15 cellular contexts compared by ENCODE assay signal in the genomic region with DNA sequence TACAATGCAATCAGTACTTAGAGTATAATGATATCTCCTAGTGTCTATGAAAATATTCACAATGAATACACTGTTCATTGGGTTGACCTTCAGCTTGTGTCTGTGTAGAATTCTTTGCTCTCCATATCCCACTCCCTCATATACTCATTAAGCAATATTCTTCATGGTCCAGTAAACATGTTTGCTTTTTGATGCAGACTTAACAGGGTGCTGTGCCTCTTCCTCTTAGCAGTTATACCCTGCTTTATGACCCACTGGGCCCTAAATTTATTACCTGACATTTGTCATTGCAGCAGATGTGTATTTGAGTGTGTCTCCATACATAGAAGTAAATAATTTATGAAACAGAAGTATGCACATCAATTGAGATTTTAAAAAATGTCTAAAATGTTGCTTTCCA.
"Had no signal": no experiment of that assay in that cellular context is flagged by ENCODE, and none has a peak within 500 bp of the region (broad histone marks: within the 10 kb centered on the region; RNA-seq: fewer than 3 reads in every experiment).

No MANE protein-coding gene starts in this region.

- DNase-seq: activated CD4-positive, alpha-beta memory T cell treated with anti-CD3 and anti-CD28 coated beads, Interleukin-2, amount 10 ng/mL, durations not matched to agents 7 days and 5 days; activated effector memory CD4-positive, alpha-beta T cell treated with anti-CD3 and anti-CD28 coated beads, Interleukin-2, amount 50 U/mL, for 16 hours; activated T-cell treated with anti-CD3 and anti-CD28 coated beads, Interleukin-2, amount 50 U/mL, for 48 hours; dorsolateral prefrontal cortex; endodermal cell; heart left ventricle; mammary epithelial cell; naive thymus-derived CD4-positive, alpha-beta T cell; retina; stimulated activated CD4-positive, alpha-beta T cell treated with anti-CD3 and anti-CD28 coated beads, Interleukin-2, amount 100 ng/mL, for 48 hours; T1000 had no signal

- H3K4me1 ChIP-seq: heart left ventricle, parathyroid adenoma had no signal

- H3K36me3 ChIP-seq: heart left ventricle had no signal

- H3K4me3 ChIP-seq: dorsolateral prefrontal cortex, heart left ventricle had no signal

- ATAC-seq: activated naive CD4-positive, alpha-beta T cell treated with anti-CD3 and anti-CD28 coated beads, Interleukin-2, amount 50 U/mL, for 72 hours; heart left ventricle; left lobe of liver; naive thymus-derived CD4-positive, alpha-beta T cell; stimulated activated memory B cell treated with anti-CD40 and anti-IgM and Interleukin-4, amounts not matched to agents 10 μg/mL and 1 μg/mL and 100 μg/mL, for 72 hours had no signal
